In the genomic region with DNA sequence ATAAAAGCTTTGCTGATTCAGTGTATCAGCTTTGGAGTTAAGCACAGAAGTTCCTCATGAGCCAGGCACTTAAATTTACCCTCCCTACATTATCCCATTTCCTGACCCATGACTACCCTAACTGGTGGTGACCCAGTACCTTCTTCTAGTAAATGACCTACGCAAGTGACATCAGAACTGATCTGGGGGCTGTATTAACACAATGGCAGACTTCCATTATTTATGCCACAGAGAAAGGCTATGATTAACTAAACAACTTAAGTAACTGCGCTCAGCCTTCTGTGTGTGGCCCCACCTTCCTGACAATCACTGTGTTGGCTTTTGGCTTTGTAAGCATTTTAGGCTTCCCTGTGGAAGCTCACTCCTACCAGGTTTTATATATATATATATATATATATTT, we compare ENCODE assay signal across 8 cellular contexts. TPM values are rescaled to one million over a fixed set of nuclear protein-coding genes. Genes with fewer than 3 reads are reported as not detected.
DNase-seq lines count a peak whose midpoint lies in the region; ATAC-seq and TF ChIP-seq lines count a peak whose summit lies in the region.

No MANE protein-coding gene starts in this region.

- H3K4me3 ChIP-seq in SJCRH30 (peak overlapping the region; percentile 82; the same call in 1 of the 2 replicates), fibroblast of villous mesenchyme (ENCODE audit: low read depth, low read length) (peak overlapping the region; percentile 93), smooth muscle cell (peak overlapping the region; percentile 97), prostate gland (no peak overlapping the region)

- H3K27me3 Mint-ChIP-seq in activated T-cell treated with anti-CD3 and anti-CD28 coated beads, Interleukin-2, amount 50 U/mL, for 4 hours (ENCODE audit: low read depth) = peaks cover 45% of the 10 kb centered on the region
- peaks cover 67 to 76% (median 72%) of the 10 kb centered on the region in 3 donors for H3K27me3 Mint-ChIP-seq in CD14-positive monocyte (ENCODE audit: low read depth in 3 of 3)

- H3K27ac ChIP-seq in SJCRH30 = no peak overlapping the region
- no peak overlapping the region for H3K27ac ChIP-seq in smooth muscle cell (ENCODE audit: low read depth)
- H3K27ac ChIP-seq in prostate gland = no peak overlapping the region

- H3K4me1 ChIP-seq in SJCRH30 (peaks cover 30% of the 10 kb centered on the region), smooth muscle cell (ENCODE audit: low read depth) (peaks cover 19% of the 10 kb centered on the region), prostate gland (replicated peaks) (no peaks in the 10 kb centered on the region)

- ATAC-seq in activated T-cell treated with anti-CD3 and anti-CD28 coated beads, Interleukin-2, amount 50 U/mL, for 4 hours = no peak
- ATAC-seq in GM21529 (IDR thresholded peaks at IDR 0.05; ENCODE audit: unreplicated experiment) = no peak

- H3K4me2 ChIP-seq in smooth muscle cell = peak overlapping the region; percentile 92

- H3K4me1 Mint-ChIP-seq in activated T-cell treated with anti-CD3 and anti-CD28 coated beads, Interleukin-2, amount 50 U/mL, for 4 hours (ENCODE audit: low read depth) = peaks cover 23% of the 10 kb centered on the region
- H3K4me1 Mint-ChIP-seq in CD14-positive monocyte = peaks cover 40% of the 10 kb centered on the region

- H3K27ac Mint-ChIP-seq in CD14-positive monocyte = no peak overlapping the region

- H3K9ac ChIP-seq in smooth muscle cell (ENCODE audit: low read depth) = no peak overlapping the region

- no peaks in the 10 kb centered on the region for H3K9me3 Mint-ChIP-seq in activated T-cell treated with anti-CD3 and anti-CD28 coated beads, Interleukin-2, amount 50 U/mL, for 4 hours
- H3K9me3 Mint-ChIP-seq in CD14-positive monocyte = peaks cover 0 to 19% (median 11%) of the 10 kb centered on the region in 7 donors

- TF ChIP-seq CTCF in fibroblast of villous mesenchyme (IDR thresholded peaks at IDR 0.05; ENCODE audit: insufficient read depth, low read depth, low read length) (no peak), smooth muscle cell (IDR thresholded peaks at IDR 0.05; ENCODE audit: borderline replicate concordance, insufficient read depth, poor library complexity, severe bottlenecking) (no peak), prostate gland (IDR thresholded peaks at IDR 0.05) (no peak), CD14-positive monocyte (IDR thresholded peaks at IDR 0.05) (no peak)

- intact Hi-C loops in prostate gland (cut with DNase I) (loop anchor here (5.0 kb wide), 2 partner anchors 98 to 677 kb away; a partner anchor contains a TSS), CD14-positive monocyte (cut with micrococcal nuclease) (loop anchor here in 1 of 2 donors (10.0 kb wide), 1 partner anchor 61 kb away; no protein-coding TSS in a partner anchor)

- 7% methylated on average over 2 of the region's 2 CpGs for WGBS in smooth muscle cell (ENCODE audit: low lambda C conversion rate)
- 73% methylated on average over 2 of the region's 2 CpGs for WGBS in prostate gland

- H3K79me2 ChIP-seq in smooth muscle cell (ENCODE audit: low read depth) = peaks cover 61% of the 10 kb centered on the region

- TF ChIP-seq POLR2A in prostate gland (IDR thresholded peaks at IDR 0.05) = no peak

- H3K36me3 ChIP-seq in SJCRH30 (no peaks in the 10 kb centered on the region), smooth muscle cell (ENCODE audit: low read depth) (no peaks in the 10 kb centered on the region), prostate gland (no peaks in the 10 kb centered on the region)

- no peak overlapping the region for H2AFZ ChIP-seq in smooth muscle cell (ENCODE audit: low read depth)

- no peak for DNase-seq in activated T-cell treated with anti-CD3 and anti-CD28 coated beads, Interleukin-2, amount 50 U/mL, for 4 hours
- DNase-seq in activated T-cell treated with anti-CD3 and anti-CD28 coated beads, Interleukin-2, amount 50 U/mL, for 1 hour = no peak
- DNase-seq in SJCRH30 = no peak
- no peak for DNase-seq in fibroblast of villous mesenchyme (ENCODE audit: low read depth)
- DNase-seq in smooth muscle cell (lab: John Stamatoyannopoulos, UW; ENCODE audit: unreplicated experiment) = no peak
- DNase-seq in prostate gland (ENCODE audit: low spot score) = no peak
- no peak for DNase-seq in CD14-positive monocyte (ENCODE audit: low spot score)

- peaks cover 55% of the 10 kb centered on the region for H4K20me1 ChIP-seq in smooth muscle cell (ENCODE audit: low read depth)

- H3K4me3 Mint-ChIP-seq in activated T-cell treated with anti-CD3 and anti-CD28 coated beads, Interleukin-2, amount 50 U/mL, for 4 hours = peak overlapping the region; percentile 86
- H3K4me3 Mint-ChIP-seq in CD14-positive monocyte = peak overlapping the region in 1 of 2 donors; percentile 96

- H3K36me3 Mint-ChIP-seq in activated T-cell treated with anti-CD3 and anti-CD28 coated beads, Interleukin-2, amount 50 U/mL, for 4 hours (ENCODE audit: insufficient read depth) = no peaks in the 10 kb centered on the region
- peaks cover 8 to 10% of the 10 kb centered on the region in 2 donors for H3K36me3 Mint-ChIP-seq in CD14-positive monocyte

- no peaks in the 10 kb centered on the region for H3K9me3 ChIP-seq in SJCRH30 (replicated peaks)
- H3K9me3 ChIP-seq in smooth muscle cell (replicated peaks; ENCODE audit: low read depth) = no peaks in the 10 kb centered on the region
- H3K9me3 ChIP-seq in prostate gland = no peaks in the 10 kb centered on the region

- no peaks in the 10 kb centered on the region for H3F3A ChIP-seq in smooth muscle cell (ENCODE audit: low read depth)

- H3K27me3 ChIP-seq in SJCRH30 (no peaks in the 10 kb centered on the region), smooth muscle cell (ENCODE audit: low read depth) (no peaks in the 10 kb centered on the region), prostate gland (replicated peaks; ENCODE audit: insufficient read depth) (no peaks in the 10 kb centered on the region)

RNA-seq across cellular contexts. Expression of a gene that starts 1.9 kb away (rescaled TPM):
- total RNA-seq in activated T-cell treated with anti-CD3 and anti-CD28 coated beads, Interleukin-2, amount 50 U/mL, for 4 hours = 1 to 10 TPM; 3.0 to 4.6 (median 3.4) TPM
- 18.3 and 20.4 TPM in 2 replicates for total RNA-seq in SJCRH30 (2014; rRNA removed; shearing (Covaris generic))
- total RNA-seq in fibroblast of villous mesenchyme (21.6 and 25.0 TPM in 2 replicates), smooth muscle cell (16.9 and 17.1 TPM in 2 replicates), prostate gland (10 to 100 TPM in 1 of 2 donors, 1 to 10 TPM in 1; 1.8 to 20.4 TPM)
- polyA plus RNA-seq in smooth muscle cell (5.2 and 7.1 TPM in 2 replicates), CD14-positive monocyte (under 1 TPM; 0.37 to 0.59 TPM)

Comparison
In these comparisons a context has a peak if more than half of its experiments do, and no peak if none do; other contexts are left out.
1. H3K4me3 ChIP-seq: peak in SJCRH30 (single experiment), fibroblast of villous mesenchyme (single experiment) and smooth muscle cell (single experiment); none in prostate gland (0 of 2).